Comparison of ENCODE assay signal across 10 cellular contexts in the genomic region with DNA sequence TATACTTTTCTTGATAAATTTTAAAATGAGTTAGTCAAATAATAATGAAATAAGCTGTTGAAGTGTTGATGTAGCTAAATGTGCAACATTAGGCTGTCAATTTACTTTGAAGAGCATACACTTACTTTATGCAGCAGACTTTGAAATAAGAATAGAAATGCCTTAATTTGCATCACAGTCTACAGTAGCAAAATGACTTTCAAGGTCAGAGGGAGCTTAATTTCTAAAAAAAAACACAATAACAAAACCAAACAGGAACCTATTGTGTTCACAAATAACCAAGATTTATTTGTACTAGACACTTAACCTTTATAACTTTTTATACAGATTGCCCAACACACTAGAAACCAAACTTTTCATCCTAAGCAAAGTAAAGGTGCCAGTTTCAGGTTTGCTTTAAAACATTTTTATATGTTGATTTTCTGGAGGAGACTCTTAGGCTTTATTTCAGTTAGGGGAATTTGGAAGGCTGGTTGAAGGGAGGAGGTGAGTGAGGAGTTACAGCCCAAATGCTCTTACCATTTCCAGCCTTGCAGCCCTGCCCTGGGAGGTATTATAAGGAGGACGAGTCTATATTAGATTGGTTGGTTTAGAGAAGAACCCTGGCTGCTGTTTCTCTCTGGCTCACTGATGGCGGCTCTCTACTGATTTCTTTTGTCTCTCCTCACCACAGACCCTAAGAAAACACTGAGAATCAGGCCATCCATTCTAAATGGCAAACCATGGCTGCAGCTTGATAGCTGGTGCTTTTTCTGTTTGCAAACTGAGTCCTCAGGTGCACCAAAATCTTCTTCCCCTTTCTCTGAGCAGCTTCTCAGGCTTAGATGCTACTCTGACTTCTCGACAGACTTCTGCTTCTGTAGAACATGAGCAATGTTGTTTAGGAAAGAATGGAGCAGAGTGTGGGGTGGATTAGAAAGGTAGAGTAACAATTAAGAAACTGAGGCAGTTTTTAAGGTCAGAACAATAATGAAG. TPM values are rescaled to one million over a fixed set of nuclear protein-coding genes. Genes with fewer than 3 reads are reported as not detected.
DNase-seq lines count a peak whose midpoint lies in the region; ATAC-seq and TF ChIP-seq lines count a peak whose summit lies in the region.
"Had no signal": no experiment of that assay in that cellular context is flagged by ENCODE, and none has a peak within 500 bp of the region (broad histone marks: within the 10 kb centered on the region; RNA-seq: fewer than 3 reads in every experiment).

No MANE protein-coding gene starts in this region.

- TF ChIP-seq POLR2A in vagina (IDR thresholded peaks at IDR 0.05) = no peak

- H3K4ac ChIP-seq in mesendoderm (ENCODE audit: low read depth, low read length) = no peak overlapping the region

- H3K23ac ChIP-seq in mesendoderm (ENCODE audit: low read length) = no peak overlapping the region

- H3K4me3 Mint-ChIP-seq in osteocyte (ENCODE audit: unreplicated experiment) = no peak overlapping the region

- H4K20me1 ChIP-seq in SU-DHL-6 (ENCODE audit: low read depth, low read length) = no peaks in the 10 kb centered on the region

- H3K27me3 ChIP-seq in SU-DHL-6 (ENCODE audit: low read length) (no peaks in the 10 kb centered on the region), mesendoderm (ENCODE audit: insufficient read depth, low read length, poor library complexity) (no peaks in the 10 kb centered on the region), vagina (no peaks in the 10 kb centered on the region)
- H3K27me3 ChIP-seq: sigmoid colon had no signal

- no peaks in the 10 kb centered on the region for H3K79me1 ChIP-seq in mesendoderm (ENCODE audit: low read length)

- no peaks in the 10 kb centered on the region for H3K27me3 Mint-ChIP-seq in osteocyte (ENCODE audit: unreplicated experiment)

- H3K4me1 Mint-ChIP-seq in osteocyte (ENCODE audit: unreplicated experiment) = peaks cover 16% of the 10 kb centered on the region

- DNase-seq in osteocyte (ENCODE audit: extremely low spot score, unreplicated experiment) = no peak
- DNase-seq in mesendoderm = no peak
- no peak for DNase-seq in vagina (ENCODE audit: extremely low spot score in 2 of 2)
- DNase-seq: dermis blood vessel endothelial cell, sigmoid colon had no signal

- ATAC-seq in GM18502 (IDR thresholded peaks at IDR 0.05; ENCODE audit: poor library complexity, unreplicated experiment) (peak; percentile 71), GM21360 (IDR thresholded peaks at IDR 0.05; ENCODE audit: unreplicated experiment) (peak; percentile 62), HG03060 (IDR thresholded peaks at IDR 0.05; ENCODE audit: low read depth, unreplicated experiment) (peak; percentile 70), GM18873 (IDR thresholded peaks at IDR 0.05; ENCODE audit: low FRiP score, unreplicated experiment) (no peak)

- H3K9me3 Mint-ChIP-seq in osteocyte (ENCODE audit: unreplicated experiment) = no peaks in the 10 kb centered on the region

- H3K9me3 ChIP-seq in SU-DHL-6 (ENCODE audit: insufficient read depth, low read length) (no peaks in the 10 kb centered on the region), vagina (no peaks in the 10 kb centered on the region)
- H3K9me3 ChIP-seq: sigmoid colon had no signal

- H3K4me1 ChIP-seq in mesendoderm (ENCODE audit: control insufficient read depth, low read depth, low read length) (no peaks in the 10 kb centered on the region), vagina (peaks cover 6% of the 10 kb centered on the region)

- H3K4me2 ChIP-seq in SU-DHL-6 (ENCODE audit: low read depth, low read length, poor library complexity, severe bottlenecking) (peak overlapping the region; percentile 35), mesendoderm (ENCODE audit: low read length) (no peak overlapping the region)

- H3K27ac ChIP-seq in SU-DHL-6 (ENCODE audit: low read depth, low read length) (no peak overlapping the region), mesendoderm (ENCODE audit: low read depth, low read length) (no peak overlapping the region), vagina (no peak overlapping the region)

- no peaks in the 10 kb centered on the region for H3K36me3 ChIP-seq in SU-DHL-6 (ENCODE audit: low read length)
- no peaks in the 10 kb centered on the region for H3K36me3 ChIP-seq in mesendoderm (ENCODE audit: control insufficient read depth, insufficient read depth, low read length)
- H3K36me3 ChIP-seq in vagina = no peaks in the 10 kb centered on the region
- H3K36me3 ChIP-seq: sigmoid colon had no signal

- H3K18ac ChIP-seq in mesendoderm (ENCODE audit: low read length) = no peak overlapping the region

- no peaks in the 10 kb centered on the region for H3K9me2 ChIP-seq in SU-DHL-6 (replicated peaks; ENCODE audit: insufficient read depth, low read length)

- no peak overlapping the region for H4K8ac ChIP-seq in mesendoderm (ENCODE audit: low read depth, low read length)

- no peak overlapping the region for H2BK15ac ChIP-seq in mesendoderm (replicated peaks; ENCODE audit: low read depth)

- intact Hi-C loops in vagina (cut with DNase I) = no loop called here

- TF ChIP-seq CTCF in SU-DHL-6 (IDR thresholded peaks at IDR 0.05; ENCODE audit: insufficient read depth, low read length, poor library complexity, severe bottlenecking) = no peak
- no peak for TF ChIP-seq CTCF in osteocyte (IDR thresholded peaks at IDR 0.05)
- no peak for TF ChIP-seq CTCF in vagina (IDR thresholded peaks at IDR 0.05)

- H3K79me2 ChIP-seq in SU-DHL-6 (ENCODE audit: insufficient read depth, low read length) = no peaks in the 10 kb centered on the region
- H3K79me2 ChIP-seq in mesendoderm (ENCODE audit: control insufficient read depth, insufficient read depth, low read length) = no peaks in the 10 kb centered on the region

- H3F3A ChIP-seq in SU-DHL-6 (ENCODE audit: insufficient read depth) = no peaks in the 10 kb centered on the region

- no peaks in the 10 kb centered on the region for H3K36me3 Mint-ChIP-seq in osteocyte (ENCODE audit: unreplicated experiment)

- no peak overlapping the region for H2BK5ac ChIP-seq in mesendoderm (ENCODE audit: low read length)

- H3K27ac Mint-ChIP-seq in osteocyte (ENCODE audit: unreplicated experiment) = no peak overlapping the region

- H2AFZ ChIP-seq in SU-DHL-6 (ENCODE audit: low read depth, low read length, severe bottlenecking) = no peak overlapping the region

- WGBS in mesendoderm (ENCODE audit: extremely low coverage, insufficient coverage, low lambda C conversion rate) = no CpG with 5 or more reads among the region's 3 CpGs

- peak overlapping the region; percentile 6 for H3K4me3 ChIP-seq in SU-DHL-6 (ENCODE audit: insufficient read depth, low read length, poor library complexity, severe bottlenecking)
- no peak overlapping the region for H3K4me3 ChIP-seq in mesendoderm (ENCODE audit: low read length)
- H3K4me3 ChIP-seq in vagina = no peak overlapping the region

- no peak overlapping the region for H2AK5ac ChIP-seq in mesendoderm (ENCODE audit: low read length)

- H4K5ac ChIP-seq in mesendoderm (ENCODE audit: low read length) = no peak overlapping the region

- H3K56ac ChIP-seq in mesendoderm (ENCODE audit: low read length) = no peak overlapping the region

- H2BK120ac ChIP-seq in mesendoderm (ENCODE audit: low read depth, low read length) = no peak overlapping the region

- no peak overlapping the region for H3K9ac ChIP-seq in SU-DHL-6 (ENCODE audit: low read length)
- H3K9ac ChIP-seq in mesendoderm (ENCODE audit: low read length) = no peak overlapping the region

RNA-seq across cellular contexts. Expression of gene RPA3, which starts 55.2 kb away (rescaled TPM):
- total RNA-seq in osteocyte (14.8 and 16.5 TPM in 2 replicates), vagina (12.3 TPM)
- polyA plus RNA-seq in mesendoderm (2013, experiment 1 of 2) = 105 TPM
- polyA plus RNA-seq in mesendoderm (2013, experiment 2 of 2) = 110 TPM
